Comparison of ENCODE assay signal across 10 cellular contexts in the genomic region with DNA sequence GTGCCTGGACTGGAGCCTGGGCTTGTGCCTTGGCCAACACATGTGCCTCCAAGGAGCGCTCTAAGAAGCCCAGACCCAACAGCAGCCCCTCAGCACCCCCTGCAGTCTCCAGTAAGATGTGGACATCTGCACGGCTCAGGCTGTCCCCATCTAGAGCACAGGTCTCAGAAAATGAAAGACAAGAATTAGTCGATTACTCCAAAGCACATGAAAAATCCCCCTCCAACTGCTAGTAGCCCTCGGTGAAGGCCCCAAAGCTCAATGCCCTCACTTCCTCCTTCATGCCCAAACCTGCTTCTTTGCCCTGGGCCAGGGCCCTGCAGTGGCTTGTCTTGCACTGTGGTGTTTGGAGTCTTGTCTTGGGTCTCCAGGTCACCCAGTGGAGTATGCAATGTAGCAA. TPM values are rescaled to one million over a fixed set of nuclear protein-coding genes. Genes with fewer than 3 reads are reported as not detected.
DNase-seq lines count a peak whose midpoint lies in the region; ATAC-seq and TF ChIP-seq lines count a peak whose summit lies in the region.
"Had no signal": no experiment of that assay in that cellular context is flagged by ENCODE, and none has a peak within 500 bp of the region (broad histone marks: within the 10 kb centered on the region; RNA-seq: fewer than 3 reads in every experiment).

No MANE protein-coding gene starts in this region.

- H3K9me2 ChIP-seq in GM23338 (ENCODE audit: insufficient read depth) (no peaks in the 10 kb centered on the region), Karpas-422 (replicated peaks; ENCODE audit: insufficient read depth, low read length) (no peaks in the 10 kb centered on the region)

- H3K79me2 ChIP-seq in GM23338 (replicated peaks; ENCODE audit: insufficient read depth) (no peaks in the 10 kb centered on the region), Karpas-422 (ENCODE audit: low read length) (no peaks in the 10 kb centered on the region), neural progenitor cell (ENCODE audit: low read depth) (no peaks in the 10 kb centered on the region)

- TF ChIP-seq CTCF in GM23338 (conservative IDR thresholded peaks at IDR 0.05; ENCODE audit: low read depth in 2 of 2) (peak; percentile 31 to 53; a peak in 3 of 4 replicates), neural progenitor cell (IDR thresholded peaks at IDR 0.05) (no peak), heart right ventricle (IDR thresholded peaks at IDR 0.05) (no peak), transverse colon (IDR thresholded peaks at IDR 0.05) (no peak)

- H3F3A ChIP-seq in GM23338 (replicated peaks; ENCODE audit: low read depth) (no peaks in the 10 kb centered on the region), neural progenitor cell (ENCODE audit: low read depth) (no peaks in the 10 kb centered on the region)

- H3K36me3 Mint-ChIP-seq in GM23338 (ENCODE audit: low read depth) (no peaks in the 10 kb centered on the region), neural progenitor cell (no peaks in the 10 kb centered on the region)
- H3K36me3 Mint-ChIP-seq: brain had no signal

- H3K27me3 Mint-ChIP-seq in GM23338 (ENCODE audit: insufficient read depth, low read depth, poor library complexity) (peaks cover 2% of the 10 kb centered on the region), neural progenitor cell (ENCODE audit: insufficient read depth, low read depth) (peaks cover 3% of the 10 kb centered on the region)

- intact Hi-C loops in heart right ventricle (cut with DNase I) (no loop called here), transverse colon (cut with DNase I; ENCODE audit: low total_unique reads) (no loop called here)

- H3K4me1 ChIP-seq in GM23338 (ENCODE audit: insufficient read depth) = peaks cover 4% of the 10 kb centered on the region; the same call in 1 of the 2 replicates
- H3K4me1 ChIP-seq in Karpas-422 (ENCODE audit: low read length) = no peaks in the 10 kb centered on the region
- peaks cover 6% of the 10 kb centered on the region for H3K4me1 ChIP-seq in neural progenitor cell
- no peaks in the 10 kb centered on the region for H3K4me1 ChIP-seq in heart right ventricle
- H3K4me1 ChIP-seq in transverse colon = no peaks in the 10 kb centered on the region

- H3K36me3 ChIP-seq in GM23338 (ENCODE audit: insufficient read depth) = no peaks in the 10 kb centered on the region
- no peaks in the 10 kb centered on the region for H3K36me3 ChIP-seq in Karpas-422 (ENCODE audit: insufficient read depth, low read length)
- H3K36me3 ChIP-seq in neural progenitor cell = no peaks in the 10 kb centered on the region
- no peaks in the 10 kb centered on the region for H3K36me3 ChIP-seq in heart right ventricle
- H3K36me3 ChIP-seq in transverse colon = no peaks in the 10 kb centered on the region

- H3K4me3 Mint-ChIP-seq in GM23338 (no peak overlapping the region), neural progenitor cell (no peak overlapping the region)
- H3K4me3 Mint-ChIP-seq: brain had no signal

- no peaks in the 10 kb centered on the region for H3K9me3 ChIP-seq in Karpas-422 (ENCODE audit: low read length)
- H3K9me3 ChIP-seq in neural progenitor cell (ENCODE audit: low read depth) = no peaks in the 10 kb centered on the region
- H3K9me3 ChIP-seq in heart right ventricle = peaks cover 0 to 8% (median 0%) of the 10 kb centered on the region in 11 donors
- H3K9me3 ChIP-seq in transverse colon = no peaks in the 10 kb centered on the region

- H3K9me3 Mint-ChIP-seq in GM23338 = no peaks in the 10 kb centered on the region
- no peaks in the 10 kb centered on the region for H3K9me3 Mint-ChIP-seq in neural progenitor cell

- peak; percentile 15 for DNase-seq in activated CD4-positive, alpha-beta T cell treated with anti-CD3 and anti-CD28 coated beads for 48 hours
- DNase-seq in activated CD4-positive, alpha-beta T cell treated with anti-CD3 and anti-CD28 coated beads for 1 hour = no peak
- DNase-seq in GM23338 (ENCODE audit: low spot score) (peak; percentile 30), Karpas-422 (peak; percentile 74), neural progenitor cell (ENCODE audit: low spot score) (peak; percentile 23), heart right ventricle (no peak), transverse colon (no peak)
- DNase-seq: NCI-H1105 treated with DMSO at 0.1 percent for 48 hours had no signal

- TF ChIP-seq POLR2A in transverse colon (IDR thresholded peaks at IDR 0.05) = no peak

- H3K4me3 ChIP-seq in GM23338 = no peak overlapping the region
- H3K4me3 ChIP-seq in Karpas-422 (ENCODE audit: low read length) = no peak overlapping the region
- H3K4me3 ChIP-seq in neural progenitor cell = no peak overlapping the region
- H3K4me3 ChIP-seq in heart right ventricle = no peak overlapping the region
- no peak overlapping the region for H3K4me3 ChIP-seq in transverse colon

- no peak overlapping the region for H3K27ac Mint-ChIP-seq in GM23338
- H3K27ac Mint-ChIP-seq in neural progenitor cell = peak overlapping the region; percentile 82
- H3K27ac Mint-ChIP-seq: brain had no signal

- H3K27ac ChIP-seq in GM23338 (ENCODE audit: low read depth) (no peak overlapping the region), Karpas-422 (ENCODE audit: low read length) (no peak overlapping the region), neural progenitor cell (no peak overlapping the region), heart right ventricle (no peak overlapping the region), transverse colon (no peak overlapping the region)

- H3K27me3 ChIP-seq in GM23338 (ENCODE audit: insufficient read depth) = no peaks in the 10 kb centered on the region
- no peaks in the 10 kb centered on the region for H3K27me3 ChIP-seq in Karpas-422 (ENCODE audit: low read length)
- no peaks in the 10 kb centered on the region for H3K27me3 ChIP-seq in neural progenitor cell
- peaks cover 0 to 6% (median 0%) of the 10 kb centered on the region in 7 donors for H3K27me3 ChIP-seq in heart right ventricle
- no peaks in the 10 kb centered on the region for H3K27me3 ChIP-seq in transverse colon

- H2AFZ ChIP-seq in GM23338 = peak overlapping the region; percentile 66
- no peak overlapping the region for H2AFZ ChIP-seq in Karpas-422 (ENCODE audit: low read length)
- H2AFZ ChIP-seq in neural progenitor cell (replicated peaks) = no peak overlapping the region

- H4K20me1 ChIP-seq in GM23338 (replicated peaks; ENCODE audit: insufficient read depth) (no peaks in the 10 kb centered on the region), Karpas-422 (ENCODE audit: insufficient read depth, low read depth, low read length) (no peaks in the 10 kb centered on the region), neural progenitor cell (ENCODE audit: low read depth) (no peaks in the 10 kb centered on the region)

- in situ Hi-C loops in transverse colon (cut with MboI; ENCODE audit: low pct_ligation_motif_present in 1 of 4, low pct_unique_long_range_greater_than_20kb in 1 of 4, low sequenced_read_pairs in 3 of 4) = loop anchor here in 1 of 4 donors (25.0 kb wide), 1 partner anchor 191 kb away; no protein-coding TSS in a partner anchor

- WGBS in heart right ventricle, 2 donors = 88 to 94% methylated on average over 4 of the region's 4 CpGs
- 80 to 100% methylated on average over 2 to 4 of the region's 4 CpGs for WGBS in transverse colon (ENCODE audit: low coverage in 1 of 2), 2 donors

- H3K9ac ChIP-seq in Karpas-422 (ENCODE audit: low read length) (no peak overlapping the region), neural progenitor cell (no peak overlapping the region)

- H3K4me1 Mint-ChIP-seq in GM23338 (peaks cover 10% of the 10 kb centered on the region; the same call in 1 of the 3 replicates), neural progenitor cell (no peaks in the 10 kb centered on the region)

- ATAC-seq in GM23338 (peak; percentile 46), HG03025 (IDR thresholded peaks at IDR 0.05; ENCODE audit: low FRiP score, unreplicated experiment) (no peak), heart right ventricle (no peak)

- H3K4me2 ChIP-seq in GM23338 (no peak overlapping the region), Karpas-422 (ENCODE audit: low read depth, low read length, poor library complexity, severe bottlenecking) (no peak overlapping the region), neural progenitor cell (no peak overlapping the region)

- TF ChIP-seq EP300 in transverse colon (IDR thresholded peaks at IDR 0.05; ENCODE audit: low read depth) = no peak

TF ChIP-seq in GM23338, 12 proteins besides CTCF, POLR2A, EP300 and RAD21 (continues in another document):
- TF ChIP-seq EZH2 (IDR thresholded peaks at IDR 0.05; ENCODE audit: low read depth, unreplicated experiment) = no peak
- TF ChIP-seq ZNF114 (CRISPR knock-in tag; IDR thresholded peaks at IDR 0.05) = no peak
- no peak for TF ChIP-seq NANOG (IDR thresholded peaks at IDR 0.05; ENCODE audit: borderline replicate concordance)
- no peak for TF ChIP-seq CREB1 (CRISPR knock-in tag; IDR thresholded peaks at IDR 0.05; ENCODE audit: low read depth)

RNA-seq across cellular contexts. Expression of a gene that starts 21.9 kb away (rescaled TPM):
- 3.6 and 4.4 TPM in 2 replicates for total RNA-seq in GM23338 (2014; rRNA removed; shearing (Covaris generic))
- polyA plus RNA-seq in GM23338 (2016; fragmentation: Nextera tagmentation; extraction: Ambion mirVana) (2.4 and 2.6 TPM in 2 replicates), heart right ventricle (1 to 10 TPM; 5.5 to 6.8 TPM)
- total RNA-seq in Karpas-422 (2014; rRNA removed; shearing (Covaris generic); ENCODE audit: low replicate concordance) = 0.76 and 0.82 TPM in 2 replicates
- total RNA-seq in neural progenitor cell (ENCODE audit: low replicate concordance) (4.4 and 6.7 TPM in 2 replicates), heart right ventricle (1 to 10 TPM; 4.0 to 7.0 (median 5.6) TPM), transverse colon (10 to 100 TPM in 1 of 4 donors, 1 to 10 TPM in 3; 4.6 to 15.7 (median 8.5) TPM)

Comparison
In these comparisons a context has a peak if more than half of its experiments do, and no peak if none do; other contexts are left out.
1. DNase-seq: peak in activated CD4-positive, alpha-beta T cell treated with anti-CD3 and anti-CD28 coated beads for 48 hours (single experiment), GM23338 (single experiment), Karpas-422 (single experiment) and neural progenitor cell (single experiment); none in activated CD4-positive, alpha-beta T cell treated with anti-CD3 and anti-CD28 coated beads for 1 hour (single experiment), heart right ventricle (0 of 2) and transverse colon (single experiment).
2. CTCF ChIP-seq: peak in GM23338 (2 of 2); none in neural progenitor cell (single experiment), heart right ventricle (0 of 9) and transverse colon (0 of 5).